In the genomic region with DNA sequence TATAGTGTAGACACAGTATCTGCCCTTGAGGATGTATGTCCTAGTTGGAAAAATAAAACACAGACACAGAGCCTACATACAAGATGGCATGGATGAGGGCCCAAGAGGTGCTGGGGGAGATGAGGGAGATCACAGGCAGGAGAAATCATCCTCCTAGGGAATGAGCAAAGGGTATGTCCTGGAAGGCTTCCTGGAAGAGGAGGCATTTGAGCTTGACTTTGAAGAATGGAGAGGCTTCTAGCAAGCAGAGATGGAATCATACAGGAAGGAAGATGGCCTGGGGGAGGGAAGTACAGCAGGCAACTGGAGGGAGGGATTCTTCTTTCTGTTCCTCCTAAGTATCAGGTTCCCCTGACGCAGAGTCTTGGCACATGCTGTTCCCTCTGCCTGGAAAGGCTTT, we compare ENCODE assay signal across 1 cellular context.
TF ChIP-seq lines count a peak whose summit lies in the region.

No MANE protein-coding gene starts in this region.

TF ChIP-seq in GM23338, 12 proteins besides CTCF, POLR2A, EP300 and RAD21:
- TF ChIP-seq REST (IDR thresholded peaks at IDR 0.05; ENCODE audit: unreplicated experiment) (no peak), ZNF331 (CRISPR knock-in tag; IDR thresholded peaks at IDR 0.05; ENCODE audit: low read depth) (no peak), EZH2 (IDR thresholded peaks at IDR 0.05; ENCODE audit: low read depth, unreplicated experiment) (no peak), NANOG (IDR thresholded peaks at IDR 0.05; ENCODE audit: borderline replicate concordance) (no peak), EZH2phosphoT487 (IDR thresholded peaks at IDR 0.05; ENCODE audit: unreplicated experiment) (no peak)
TF ChIP-seq in GM23338: peak in this region for 0.
